ENCODE assay signal across 19 cellular contexts in the genomic region with DNA sequence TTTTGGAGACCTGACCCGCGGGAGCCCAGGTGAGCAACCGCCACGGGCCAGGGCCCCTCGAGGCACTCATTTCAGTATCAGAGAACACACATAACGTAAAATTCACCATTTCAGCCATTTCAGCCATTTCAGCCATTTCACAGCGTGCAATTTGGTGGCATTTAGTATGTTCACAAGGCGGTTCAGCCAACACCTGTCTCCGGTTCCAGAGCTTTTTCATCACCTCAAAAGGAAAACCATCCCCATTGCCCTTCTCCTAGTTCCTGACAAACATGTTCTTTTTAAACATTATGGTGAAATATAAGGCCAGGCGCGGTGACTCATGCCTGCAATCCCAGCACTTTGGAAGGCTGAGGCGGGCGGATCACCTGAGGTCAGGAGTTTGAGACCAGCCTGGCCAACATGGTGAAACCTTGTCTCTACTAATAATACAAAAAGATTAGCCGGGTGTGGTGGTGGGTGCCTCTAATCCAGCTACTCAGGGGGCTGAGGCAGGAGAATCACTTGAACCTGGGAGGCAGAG.
"Had no signal": no experiment of that assay in that cellular context is flagged by ENCODE, and none has a peak within 500 bp of the region (broad histone marks: within the 10 kb centered on the region; RNA-seq: fewer than 3 reads in every experiment).

No MANE protein-coding gene starts in this region.

- DNase-seq: activated CD4-positive, alpha-beta memory T cell treated with anti-CD3 and anti-CD28 coated beads for 36 hours; activated CD4-positive, alpha-beta T cell treated with anti-CD3 and anti-CD28 coated beads for 48 hours; activated T-cell treated with anti-CD3 and anti-CD28 coated beads, Interleukin-2, amount 50 U/mL, for 48 hours; brain microvascular endothelial cell; effector memory CD8-positive, alpha-beta T cell; naive thymus-derived CD4-positive, alpha-beta T cell; stimulated activated CD4-positive, alpha-beta T cell treated with anti-CD3 and anti-CD28 coated beads, Interleukin-2, amount 100 ng/mL, for 24 hours; stimulated activated naive CD8-positive, alpha-beta T cell treated with anti-CD3 and anti-CD28 coated beads, Interleukin-15, amount 100 ng/mL, for 72 hours had no signal

- H3K4me1 ChIP-seq: ascending aorta, esophagus muscularis mucosa, parathyroid adenoma, suprapubic skin had no signal

- H3K27me3 Mint-ChIP-seq: activated CD4-positive, alpha-beta memory T cell treated with anti-CD3 and anti-CD28 coated beads for 36 hours; activated naive CD4-positive, alpha-beta T cell treated with anti-CD3 and anti-CD28 coated beads, Interleukin-2, amount 50 U/mL, for 24 hours; central memory CD8-positive, alpha-beta T cell; effector memory CD8-positive, alpha-beta T cell; naive thymus-derived CD4-positive, alpha-beta T cell; stimulated activated naive CD8-positive, alpha-beta T cell treated with anti-CD3 and anti-CD28 coated beads, Interleukin-15, amount 100 ng/mL, for 72 hours had no signal

- H2AFZ ChIP-seq: parathyroid adenoma had no signal

- H3K4me1 Mint-ChIP-seq: central memory CD8-positive, alpha-beta T cell had no signal

- H3K9me3 Mint-ChIP-seq: activated CD4-positive, alpha-beta memory T cell treated with anti-CD3 and anti-CD28 coated beads for 36 hours; activated naive CD4-positive, alpha-beta T cell treated with anti-CD3 and anti-CD28 coated beads, Interleukin-2, amount 50 U/mL, for 24 hours; central memory CD8-positive, alpha-beta T cell; effector memory CD8-positive, alpha-beta T cell; naive thymus-derived CD4-positive, alpha-beta T cell; stimulated activated effector memory CD8-positive, alpha-beta T cell treated with anti-CD3 and anti-CD28 coated beads, Interleukin-12 subunit alpha, Interleukin-12 subunit beta, amount 100 ng/mL, for 72 hours; stimulated activated naive CD8-positive, alpha-beta T cell treated with anti-CD3 and anti-CD28 coated beads, Interleukin-15, amount 100 ng/mL, for 72 hours had no signal

- H3K27ac ChIP-seq: ascending aorta, brain microvascular endothelial cell, dorsolateral prefrontal cortex, esophagus muscularis mucosa, neutrophil, parathyroid adenoma, suprapubic skin, tibial nerve had no signal

- H3K79me2 ChIP-seq: parathyroid adenoma had no signal

- H3K36me3 ChIP-seq: ascending aorta, brain microvascular endothelial cell, esophagus muscularis mucosa, neutrophil, suprapubic skin, tibial nerve had no signal

- H3K4me3 Mint-ChIP-seq: activated CD4-positive, alpha-beta memory T cell treated with anti-CD3 and anti-CD28 coated beads for 36 hours; activated naive CD4-positive, alpha-beta T cell treated with anti-CD3 and anti-CD28 coated beads, Interleukin-2, amount 50 U/mL, for 24 hours; central memory CD8-positive, alpha-beta T cell; effector memory CD8-positive, alpha-beta T cell; naive thymus-derived CD4-positive, alpha-beta T cell; stimulated activated effector memory CD8-positive, alpha-beta T cell treated with anti-CD3 and anti-CD28 coated beads, Interleukin-12 subunit alpha, Interleukin-12 subunit beta, amount 100 ng/mL, for 72 hours; stimulated activated naive CD8-positive, alpha-beta T cell treated with anti-CD3 and anti-CD28 coated beads, Interleukin-15, amount 100 ng/mL, for 72 hours had no signal

- H3K9me3 ChIP-seq: ascending aorta, esophagus muscularis mucosa, neutrophil, suprapubic skin, tibial nerve had no signal

- H3K27ac Mint-ChIP-seq: activated CD4-positive, alpha-beta memory T cell treated with anti-CD3 and anti-CD28 coated beads for 36 hours; activated naive CD4-positive, alpha-beta T cell treated with anti-CD3 and anti-CD28 coated beads, Interleukin-2, amount 50 U/mL, for 24 hours; effector memory CD8-positive, alpha-beta T cell; stimulated activated effector memory CD8-positive, alpha-beta T cell treated with anti-CD3 and anti-CD28 coated beads, Interleukin-12 subunit alpha, Interleukin-12 subunit beta, amount 100 ng/mL, for 72 hours; stimulated activated naive CD8-positive, alpha-beta T cell treated with anti-CD3 and anti-CD28 coated beads, Interleukin-15, amount 100 ng/mL, for 72 hours had no signal

- H3K27me3 ChIP-seq: ascending aorta, brain microvascular endothelial cell, dorsolateral prefrontal cortex, esophagus muscularis mucosa, neutrophil, suprapubic skin, tibial nerve had no signal

- ATAC-seq: effector memory CD8-positive, alpha-beta T cell; naive thymus-derived CD4-positive, alpha-beta T cell; stimulated activated effector memory CD8-positive, alpha-beta T cell treated with anti-CD3 and anti-CD28 coated beads, Interleukin-12 subunit alpha, Interleukin-12 subunit beta, amount 100 ng/mL, for 72 hours; stimulated activated naive CD8-positive, alpha-beta T cell treated with anti-CD3 and anti-CD28 coated beads, Interleukin-15, amount 100 ng/mL, for 72 hours had no signal

- H3K9ac ChIP-seq: parathyroid adenoma had no signal

- H3K4me3 ChIP-seq: ascending aorta, dorsolateral prefrontal cortex, esophagus muscularis mucosa, lung, suprapubic skin, tibial nerve had no signal

- H3K36me3 Mint-ChIP-seq: activated CD4-positive, alpha-beta memory T cell treated with anti-CD3 and anti-CD28 coated beads for 36 hours; activated naive CD4-positive, alpha-beta T cell treated with anti-CD3 and anti-CD28 coated beads, Interleukin-2, amount 50 U/mL, for 24 hours; stimulated activated effector memory CD8-positive, alpha-beta T cell treated with anti-CD3 and anti-CD28 coated beads, Interleukin-12 subunit alpha, Interleukin-12 subunit beta, amount 100 ng/mL, for 72 hours had no signal
